8 cellular contexts compared by ENCODE assay signal in genomic region chrX:55056820-55057690, GRCh38. TPM values are rescaled to one million over a fixed set of nuclear protein-coding genes. Genes with fewer than 3 reads are reported as not detected.
DNase-seq lines count a peak whose midpoint lies in the region; ATAC-seq, FAIRE-seq and TF ChIP-seq lines count a peak whose summit lies in the region.

No MANE protein-coding gene starts in this region.

- H3K4me3 Mint-ChIP-seq in CD8-positive, alpha-beta T cell: peak overlapping the region; percentile 71
- H3K4me3 Mint-ChIP-seq in activated naive CD8-positive, alpha-beta T cell treated with anti-CD3 and anti-CD28 coated beads, Interleukin-2, amount 10 ng/mL, durations not matched to agents 7 days and 5 days: peak overlapping the region; percentile 69
- peak overlapping the region; percentile 40 for H3K4me3 Mint-ChIP-seq in mesothelial cell of epicardium
- H3K4me3 Mint-ChIP-seq in MCF 10A (ENCODE audit: unreplicated experiment): no peak overlapping the region

- H3K4me3 ChIP-seq in CD8-positive, alpha-beta T cell (ENCODE audit: low read depth, low read length): peak overlapping the region; percentile 20
- peak overlapping the region in 2 of 4 donors; percentile 1 to 15 for H3K4me3 ChIP-seq in sigmoid colon

- no peak for FAIRE-seq in D721Med (lab: Jason Lieb, UNC)

- ATAC-seq in CD8-positive, alpha-beta T cell: peak; percentile 83
- ATAC-seq in activated naive CD8-positive, alpha-beta T cell treated with anti-CD3 and anti-CD28 coated beads, Interleukin-2, amount 10 ng/mL, durations not matched to agents 7 days and 5 days (ENCODE audit: low read depth): peak; percentile 56

- H3K27ac Mint-ChIP-seq in CD8-positive, alpha-beta T cell: peak overlapping the region; percentile 84
- H3K27ac Mint-ChIP-seq in activated naive CD8-positive, alpha-beta T cell treated with anti-CD3 and anti-CD28 coated beads, Interleukin-2, amount 10 ng/mL, durations not matched to agents 7 days and 5 days: no peak overlapping the region
- peak overlapping the region; percentile 63 for H3K27ac Mint-ChIP-seq in mesothelial cell of epicardium
- H3K27ac Mint-ChIP-seq in MCF 10A (ENCODE audit: low read depth, unreplicated experiment): no peak overlapping the region

- H3K9me3 ChIP-seq in CD8-positive, alpha-beta T cell (ENCODE audit: low read length): no peaks in the 10 kb centered on the region
- H3K9me3 ChIP-seq in sigmoid colon: no peaks in the 10 kb centered on the region

- no peaks in the 10 kb centered on the region for H3K27me3 ChIP-seq in CD8-positive, alpha-beta T cell (ENCODE audit: insufficient read depth, low read length)
- no peaks in the 10 kb centered on the region for H3K27me3 ChIP-seq in sigmoid colon

- BruUV-seq in MCF 10A (replicated peaks; lab: Mats Ljungman, UMichigan): no TSS peak

- no peak for TF ChIP-seq EP300 in sigmoid colon (IDR thresholded peaks at IDR 0.05)

- TF ChIP-seq POLR2A in sigmoid colon (IDR thresholded peaks at IDR 0.05): no peak

- H3K9me3 Mint-ChIP-seq in CD8-positive, alpha-beta T cell: no peaks in the 10 kb centered on the region
- H3K9me3 Mint-ChIP-seq in activated naive CD8-positive, alpha-beta T cell treated with anti-CD3 and anti-CD28 coated beads, Interleukin-2, amount 10 ng/mL, durations not matched to agents 7 days and 5 days: no peaks in the 10 kb centered on the region
- H3K9me3 Mint-ChIP-seq in mesothelial cell of epicardium (peaks cover 25% of the 10 kb centered on the region), MCF 10A (ENCODE audit: unreplicated experiment) (no peaks in the 10 kb centered on the region)

- CTCF ChIA-PET in CD8-positive, alpha-beta T cell (lab: Charles Lee): interaction anchor here (0.7 to 1.1 kb wide), 10 partner anchors 18 to 1192 kb away, joined by 3 to 22 read pairs (median 3); no protein-coding TSS in a partner anchor
- CTCF ChIA-PET in MCF 10A (lab: Yijun Ruan, JAX): interaction anchor here (0.6 to 1.3 kb wide), 14 partner anchors 11 to 1739 kb away, joined by 3 to 8 read pairs (median 3); partner anchors contain the start of gene APEX2

- no peak for TF ChIP-seq CTCF in CD8-positive, alpha-beta T cell (IDR thresholded peaks at IDR 0.05)
- no peak for TF ChIP-seq CTCF in mesothelial cell of epicardium (IDR thresholded peaks at IDR 0.05; ENCODE audit: unreplicated experiment)
- TF ChIP-seq CTCF in D721Med (IDR thresholded peaks at IDR 0.05; ENCODE audit: insufficient read depth, missing control alignments): no peak
- TF ChIP-seq CTCF in sigmoid colon (IDR thresholded peaks at IDR 0.05): no peak
- no peak for TF ChIP-seq CTCF in MCF 10A (IDR thresholded peaks at IDR 0.05; ENCODE audit: unreplicated experiment)

- peak in 4 of 7 experiments; percentile 0 to 61 (median 26) for DNase-seq in CD8-positive, alpha-beta T cell
- DNase-seq in NCI-H1092 treated with DMSO at 0.1 percent for 48 hours (lab: John Stamatoyannopoulos, UW) (peak; percentile 69), mesothelial cell of epicardium (ENCODE audit: low spot score in 2 of 2, unreplicated experiment in 2 of 2) (no peak), D721Med (ENCODE audit: insufficient read length, low spot score) (no peak), sigmoid colon (no peak), NCI-H446 (lab: John Stamatoyannopoulos, UW) (no peak), MCF 10A (ENCODE audit: unreplicated experiment) (no peak)
- DNase-seq in activated naive CD8-positive, alpha-beta T cell treated with anti-CD3 and anti-CD28 coated beads, Interleukin-2, amount 10 ng/mL, durations not matched to agents 7 days and 5 days: no peak

- WGBS in sigmoid colon, 2 donors: 11 to 24% methylated on average over 7 of the region's 7 CpGs

- intact Hi-C loops in CD8-positive, alpha-beta T cell (cut with DNase I, micrococcal nuclease): loop anchor here (1.0 to 10.0 kb wide), 10 partner anchors 45 to 1015 kb away; partner anchors contain the start of genes PHF8 (in 2 of the 2), APEX2 (in 1 of the 2) and FAM120C (in 1 of the 2)
- intact Hi-C loops in sigmoid colon (cut with DNase I) (loop anchor here (2.0 to 5.0 kb wide), 2 partner anchors 165 to 416 kb away; no protein-coding TSS in a partner anchor), MCF 10A (cut with micrococcal nuclease) (loop anchor here (1.0 to 10.0 kb wide), 5 partner anchors 362 to 1740 kb away; no protein-coding TSS in a partner anchor)

- H3K27ac ChIP-seq in CD8-positive, alpha-beta T cell (ENCODE audit: low read depth, low read length): no peak overlapping the region
- H3K27ac ChIP-seq in sigmoid colon: no peak overlapping the region

- no peaks in the 10 kb centered on the region for H3K27me3 Mint-ChIP-seq in CD8-positive, alpha-beta T cell (ENCODE audit: low read depth)
- no peaks in the 10 kb centered on the region for H3K27me3 Mint-ChIP-seq in activated naive CD8-positive, alpha-beta T cell treated with anti-CD3 and anti-CD28 coated beads, Interleukin-2, amount 10 ng/mL, durations not matched to agents 7 days and 5 days
- peaks cover 4% of the 10 kb centered on the region for H3K27me3 Mint-ChIP-seq in mesothelial cell of epicardium (ENCODE audit: low read depth)
- H3K27me3 Mint-ChIP-seq in MCF 10A (ENCODE audit: insufficient read depth, unreplicated experiment): peaks cover 68% of the 10 kb centered on the region

- H3K4me1 Mint-ChIP-seq in CD8-positive, alpha-beta T cell (ENCODE audit: low read depth): peaks cover 15% of the 10 kb centered on the region
- H3K4me1 Mint-ChIP-seq in activated naive CD8-positive, alpha-beta T cell treated with anti-CD3 and anti-CD28 coated beads, Interleukin-2, amount 10 ng/mL, durations not matched to agents 7 days and 5 days: peaks cover 11% of the 10 kb centered on the region
- H3K4me1 Mint-ChIP-seq in mesothelial cell of epicardium (peaks cover 8% of the 10 kb centered on the region), MCF 10A (ENCODE audit: insufficient read depth, unreplicated experiment) (no peaks in the 10 kb centered on the region)

- no peaks in the 10 kb centered on the region for H3K36me3 Mint-ChIP-seq in CD8-positive, alpha-beta T cell
- H3K36me3 Mint-ChIP-seq in activated naive CD8-positive, alpha-beta T cell treated with anti-CD3 and anti-CD28 coated beads, Interleukin-2, amount 10 ng/mL, durations not matched to agents 7 days and 5 days: no peaks in the 10 kb centered on the region
- H3K36me3 Mint-ChIP-seq in mesothelial cell of epicardium (no peaks in the 10 kb centered on the region), MCF 10A (ENCODE audit: insufficient read depth, unreplicated experiment) (no peaks in the 10 kb centered on the region)

- POLR2A ChIA-PET in CD8-positive, alpha-beta T cell (lab: Charles Lee): interaction anchor here (1.0 kb wide), 1 partner anchor 57 kb away, joined by 3 read pairs; the partner anchor contains the start of gene APEX2
- POLR2A ChIA-PET in activated naive CD8-positive, alpha-beta T cell treated with anti-CD3 and anti-CD28 coated beads, Interleukin-2, amount 10 ng/mL, durations not matched to agents 7 days and 5 days (lab: Charles Lee): no interaction called here
- POLR2A ChIA-PET in MCF 10A (lab: Yijun Ruan, JAX): no interaction called here

- no peaks in the 10 kb centered on the region for H3K36me3 ChIP-seq in CD8-positive, alpha-beta T cell (ENCODE audit: insufficient read depth, low read length)
- H3K36me3 ChIP-seq in sigmoid colon: no peaks in the 10 kb centered on the region

- peaks cover 12% of the 10 kb centered on the region for H3K4me1 ChIP-seq in CD8-positive, alpha-beta T cell (ENCODE audit: insufficient read depth, low read length)
- no peaks in the 10 kb centered on the region for H3K4me1 ChIP-seq in sigmoid colon

RNA-seq across cellular contexts. Expression of gene PAGE2B, which starts 17.8 kb away (rescaled TPM):
- total RNA-seq in CD8-positive, alpha-beta T cell: not detected
- total RNA-seq in activated naive CD8-positive, alpha-beta T cell treated with anti-CD3 and anti-CD28 coated beads, Interleukin-2, amount 10 ng/mL, durations not matched to agents 7 days and 5 days: 1 to 10 TPM in 1 of 2 experiments, under 1 TPM in 1; 0.77 to 1.9 TPM
- total RNA-seq in mesothelial cell of epicardium: not detected in 3 replicates
- total RNA-seq in sigmoid colon: not detected
- not detected for polyA plus RNA-seq in sigmoid colon
- total RNA-seq in MCF 10A (2022): not detected in 2 replicates

RNA-seq across cellular contexts. Expression of gene ALAS2, which starts 26.3 kb away (rescaled TPM):
- not detected for total RNA-seq in CD8-positive, alpha-beta T cell
- total RNA-seq in activated naive CD8-positive, alpha-beta T cell treated with anti-CD3 and anti-CD28 coated beads, Interleukin-2, amount 10 ng/mL, durations not matched to agents 7 days and 5 days: not detected
- total RNA-seq in mesothelial cell of epicardium (not detected in 3 replicates), sigmoid colon (not detected), MCF 10A (2022) (not detected in 2 replicates)
- polyA plus RNA-seq in sigmoid colon: not detected

RNA-seq across cellular contexts. Expression of gene PAGE2, which starts 31.8 kb away (rescaled TPM):
- not detected for total RNA-seq in CD8-positive, alpha-beta T cell
- not detected for total RNA-seq in activated naive CD8-positive, alpha-beta T cell treated with anti-CD3 and anti-CD28 coated beads, Interleukin-2, amount 10 ng/mL, durations not matched to agents 7 days and 5 days
- total RNA-seq in mesothelial cell of epicardium: not detected in 3 replicates
- not detected for total RNA-seq in sigmoid colon
- not detected for polyA plus RNA-seq in sigmoid colon
- not detected in 2 replicates for total RNA-seq in MCF 10A (2022)

RNA-seq across cellular contexts. Expression of gene APEX2, which starts 56.9 kb away (rescaled TPM):
- total RNA-seq in CD8-positive, alpha-beta T cell: 1 to 10 TPM; 6.6 to 7.5 TPM
- 10 to 100 TPM; 23.7 to 25.2 TPM for total RNA-seq in activated naive CD8-positive, alpha-beta T cell treated with anti-CD3 and anti-CD28 coated beads, Interleukin-2, amount 10 ng/mL, durations not matched to agents 7 days and 5 days
- total RNA-seq in mesothelial cell of epicardium: 13.5 to 17.2 TPM (median 15.7 TPM) in 3 replicates
- total RNA-seq in sigmoid colon: 1 to 10 TPM; 3.9 to 5.7 (median 4.6) TPM
- polyA plus RNA-seq in sigmoid colon: 10 to 100 TPM; 12.6 to 18.7 (median 17.7) TPM
- 11.8 and 14.0 TPM in 2 replicates for total RNA-seq in MCF 10A (2022)

Comparison
In these comparisons a context has a peak if more than half of its experiments do, and no peak if none do; other contexts are left out.
1. DNase-seq: peak in CD8-positive, alpha-beta T cell (4 of 7) and NCI-H1092 treated with DMSO at 0.1 percent for 48 hours (single experiment); none in activated naive CD8-positive, alpha-beta T cell treated with anti-CD3 and anti-CD28 coated beads, Interleukin-2, amount 10 ng/mL, durations not matched to agents 7 days and 5 days (single experiment), mesothelial cell of epicardium (0 of 2), D721Med (single experiment), sigmoid colon (single experiment), NCI-H446 (0 of 2) and MCF 10A (single experiment).
2. H3K27ac Mint-ChIP-seq: peak in CD8-positive, alpha-beta T cell (single experiment) and mesothelial cell of epicardium (single experiment); none in activated naive CD8-positive, alpha-beta T cell treated with anti-CD3 and anti-CD28 coated beads, Interleukin-2, amount 10 ng/mL, durations not matched to agents 7 days and 5 days (single experiment) and MCF 10A (single experiment).